ENCODE assay signal across 13 cellular contexts in the genomic region with DNA sequence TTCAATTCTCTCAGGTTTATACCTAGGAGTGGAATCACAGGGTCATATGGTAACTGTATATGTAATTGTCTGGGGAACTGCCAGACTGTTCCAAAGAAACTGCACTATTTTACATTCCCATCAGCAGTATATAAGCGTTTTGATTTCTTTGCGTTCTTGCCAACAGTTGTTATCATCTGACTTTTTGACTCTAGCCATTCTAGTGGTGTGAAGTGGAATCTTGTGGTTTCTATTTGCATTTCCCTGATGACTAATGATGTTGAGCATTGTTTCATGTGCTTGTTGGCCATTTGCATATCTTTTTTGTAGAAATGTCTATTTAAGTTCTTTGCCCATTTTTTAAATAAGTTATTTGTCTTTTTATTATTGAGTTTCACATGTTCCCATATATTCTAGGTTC. TPM values are rescaled to one million over a fixed set of nuclear protein-coding genes. Genes with fewer than 3 reads are reported as not detected.
DNase-seq lines count a peak whose midpoint lies in the region; ATAC-seq, FAIRE-seq and TF ChIP-seq lines count a peak whose summit lies in the region.
"Had no signal": no experiment of that assay in that cellular context is flagged by ENCODE, and none has a peak within 500 bp of the region (broad histone marks: within the 10 kb centered on the region; RNA-seq: fewer than 3 reads in every experiment).

No MANE protein-coding gene starts in this region.

- no peak for TF ChIP-seq POLR2A in H1 (IDR thresholded peaks at IDR 0.05; ENCODE audit: control extremely low read depth in 1 of 2, low read depth in 2 of 2, low read length in 2 of 2)

- no peaks in the 10 kb centered on the region for H3K9me3 ChIP-seq in H1 (ENCODE audit: insufficient read depth in 2 of 2, low read depth in 1 of 2, low read length in 1 of 2)
- H3K9me3 ChIP-seq in naive thymus-derived CD4-positive, alpha-beta T cell (ENCODE audit: control insufficient read depth in 2 of 3, low read length in 3 of 3), result no peaks in the 10 kb centered on the region

- no peak overlapping the region for H2BK12ac ChIP-seq in H1 (ENCODE audit: low read depth, low read length)

- H4K8ac ChIP-seq in H1 (ENCODE audit: extremely low read depth, insufficient read depth, low read length), result no peak overlapping the region

- H3K4ac ChIP-seq in H1 (replicated peaks; ENCODE audit: insufficient read length, low read depth, low read length), result no peak overlapping the region

- no peak for TF ChIP-seq CTCF in H1 (IDR thresholded peaks at IDR 0.05; ENCODE audit: control extremely low read depth in 1 of 3, insufficient read depth in 1 of 3, low read depth in 1 of 3, low read length in 3 of 3)

- H2BK120ac ChIP-seq in H1 (replicated peaks; ENCODE audit: low read depth, low read length), result no peak overlapping the region

- no peak overlapping the region for H2BK15ac ChIP-seq in H1 (ENCODE audit: low read length)

- no peaks in the 10 kb centered on the region for H3K27me3 Mint-ChIP-seq in stimulated activated memory B cell treated with anti-CD40 and anti-IgM and Interleukin-4, amounts not matched to agents 10 μg/mL and 1 μg/mL and 100 μg/mL, for 72 hours
- peaks cover 0 to 3% (median 0%) of the 10 kb centered on the region in 5 donors for H3K27me3 Mint-ChIP-seq in naive thymus-derived CD4-positive, alpha-beta T cell

- H2AFZ ChIP-seq in H1 (ENCODE audit: low read length), result no peak overlapping the region
- H2AFZ ChIP-seq: hepatocyte had no signal

- H2BK5ac ChIP-seq in H1 (ENCODE audit: low read depth, low read length), result no peak overlapping the region

- H3K4me3 ChIP-seq in H1 (ENCODE audit: extremely low read depth in 1 of 4, insufficient read depth in 2 of 4, low read depth in 3 of 4, low read length in 4 of 4), result no peak overlapping the region
- no peak overlapping the region for H3K4me3 ChIP-seq in naive thymus-derived CD4-positive, alpha-beta T cell (ENCODE audit: low read length)
- H3K4me3 ChIP-seq: hepatocyte had no signal

- H3K4me1 Mint-ChIP-seq in stimulated activated memory B cell treated with anti-CD40 and anti-IgM and Interleukin-4, amounts not matched to agents 10 μg/mL and 1 μg/mL and 100 μg/mL, for 72 hours, result peaks cover 4% of the 10 kb centered on the region
- H3K4me1 Mint-ChIP-seq in naive thymus-derived CD4-positive, alpha-beta T cell, result peaks cover 0 to 5% (median 0%) of the 10 kb centered on the region in 7 donors

- 0 out of 7 replicates have a peak, but pooled peaks cover 0 to 3% (median 0%) of the 10 kb centered on the region in 4 experiments for H3K4me1 ChIP-seq in H1 (replicated peaks in 1 of 4; ENCODE audit: control insufficient read depth in 3 of 4, insufficient read depth in 4 of 4, low read length in 3 of 4)
- H3K4me1 ChIP-seq in naive thymus-derived CD4-positive, alpha-beta T cell (ENCODE audit: control insufficient read depth in 2 of 2, insufficient read depth in 2 of 2, low read length in 2 of 2), result no peaks in the 10 kb centered on the region

- H2BK20ac ChIP-seq in H1 (ENCODE audit: low read length), result no peak overlapping the region

- TF ChIP-seq EP300 in H1 (IDR thresholded peaks at IDR 0.05; ENCODE audit: borderline replicate concordance in 1 of 2, low read depth in 2 of 2, low read length in 2 of 2), result no peak

- H3K18ac ChIP-seq in H1 (ENCODE audit: extremely low read depth, low read length), result no peak overlapping the region

- H3K9me3 Mint-ChIP-seq in stimulated activated memory B cell treated with anti-CD40 and anti-IgM and Interleukin-4, amounts not matched to agents 10 μg/mL and 1 μg/mL and 100 μg/mL, for 72 hours, result no peaks in the 10 kb centered on the region
- H3K9me3 Mint-ChIP-seq in naive thymus-derived CD4-positive, alpha-beta T cell, result peaks cover 0 to 4% (median 3%) of the 10 kb centered on the region in 11 donors

- H3K23me2 ChIP-seq in H1 (ENCODE audit: low read depth, low read length), result no peaks in the 10 kb centered on the region

- H4K5ac ChIP-seq in H1 (ENCODE audit: insufficient read length, low read depth, low read length), result no peak overlapping the region

- intact Hi-C loops in naive thymus-derived CD4-positive, alpha-beta T cell (cut with micrococcal nuclease), result no loop called here

- no peak overlapping the region for H3K9ac ChIP-seq in H1 (replicated peaks in 1 of 4; ENCODE audit: extremely low read depth in 1 of 4, low read depth in 3 of 4, low read length in 3 of 4)

- no peak overlapping the region for H4K91ac ChIP-seq in H1 (replicated peaks; ENCODE audit: insufficient read length, low read length)

- no peak overlapping the region for H3K27ac Mint-ChIP-seq in stimulated activated memory B cell treated with anti-CD40 and anti-IgM and Interleukin-4, amounts not matched to agents 10 μg/mL and 1 μg/mL and 100 μg/mL, for 72 hours
- no peak overlapping the region for H3K27ac Mint-ChIP-seq in naive thymus-derived CD4-positive, alpha-beta T cell

- TF ChIP-seq RAD21 in H1 (IDR thresholded peaks at IDR 0.05 in 1 of 2, conservative IDR thresholded peaks at IDR 0.05 in 1 of 2; ENCODE audit: low read depth in 2 of 2, low read length in 2 of 2), result no peak

- no peak overlapping the region for H3K56ac ChIP-seq in H1 (replicated peaks; ENCODE audit: insufficient read length, low read depth, low read length)

- FAIRE-seq in H1 (lab: Jason Lieb, UNC), result peak; percentile 48

- H3K27me3 ChIP-seq in H1 (replicated peaks in 1 of 4; ENCODE audit: control insufficient read depth in 3 of 4, extremely low read depth in 1 of 4, insufficient read depth in 3 of 4, low read length in 3 of 4), result no peaks in the 10 kb centered on the region
- no peaks in the 10 kb centered on the region for H3K27me3 ChIP-seq in naive thymus-derived CD4-positive, alpha-beta T cell (ENCODE audit: control insufficient read depth in 2 of 2, insufficient read depth in 2 of 2, low read length in 2 of 2)
- H3K27me3 ChIP-seq: hepatocyte had no signal

- H3K27ac ChIP-seq in H1 (ENCODE audit: low read depth, low read length), result no peak overlapping the region
- no peak overlapping the region for H3K27ac ChIP-seq in naive thymus-derived CD4-positive, alpha-beta T cell (ENCODE audit: low read depth, low read length)
- H3K27ac ChIP-seq: 22Rv1, hepatocyte, VCaP had no signal

- no peaks in the 10 kb centered on the region for H3K79me1 ChIP-seq in H1 (ENCODE audit: low read depth, low read length)

- DNase-seq in DMS 273 (lab: John Stamatoyannopoulos, UW; ENCODE audit: unreplicated experiment), result peak; percentile 21
- no peak for DNase-seq in DMS 273 treated with DMSO at 0.1 percent for 48 hours (lab: John Stamatoyannopoulos, UW)
- DNase-seq in NCI-H526 treated with DMSO at 0.1 percent for 48 hours (lab: John Stamatoyannopoulos, UW), result peak; percentile 25
- DNase-seq in H1 (ENCODE audit: low read depth in 1 of 2, low spot score in 2 of 2), result no peak
- DNase-seq in non-pigmented ciliary epithelial cell (ENCODE audit: low read depth), result peak; percentile 86
- no peak for DNase-seq in activated gamma-delta T cell treated with Interleukin-2 at 50 U/mL for 16 hours
- DNase-seq in naive thymus-derived CD4-positive, alpha-beta T cell, result no peak
- DNase-seq: DND-41, PC-3 had no signal

- H3K36me3 Mint-ChIP-seq in stimulated activated memory B cell treated with anti-CD40 and anti-IgM and Interleukin-4, amounts not matched to agents 10 μg/mL and 1 μg/mL and 100 μg/mL, for 72 hours, result peaks cover 7% of the 10 kb centered on the region
- peaks cover 4 to 18% (median 5%) of the 10 kb centered on the region in 5 donors for H3K36me3 Mint-ChIP-seq in naive thymus-derived CD4-positive, alpha-beta T cell

- no peaks in the 10 kb centered on the region; a peak in 1 of 8 replicates for H3K36me3 ChIP-seq in H1 (ENCODE audit: control insufficient read depth in 2 of 4, insufficient read depth in 4 of 4, low read length in 3 of 4)
- H3K36me3 ChIP-seq in naive thymus-derived CD4-positive, alpha-beta T cell (ENCODE audit: control insufficient read depth in 2 of 3, insufficient read depth in 3 of 3, low read length in 3 of 3), result no peaks in the 10 kb centered on the region

- H3K14ac ChIP-seq in H1 (ENCODE audit: insufficient read length), result no peak overlapping the region

- POLR2A ChIA-PET in H1 (lab: Charles Lee; ENCODE audit: partially characterized antibody), result no interaction called here
- POLR2A ChIA-PET in naive thymus-derived CD4-positive, alpha-beta T cell (lab: Charles Lee), result no interaction called here

- ATAC-seq in stimulated activated memory B cell treated with anti-CD40 and anti-IgM and Interleukin-4, amounts not matched to agents 10 μg/mL and 1 μg/mL and 100 μg/mL, for 72 hours, result no peak
- ATAC-seq in naive thymus-derived CD4-positive, alpha-beta T cell, result no peak
- ATAC-seq: PC-3 had no signal

- WGBS in H1 (ENCODE audit: extremely low coverage in 1 of 2, insufficient coverage in 1 of 2, insufficient read length in 1 of 2, insufficient replicate concordance in 2 of 2, low coverage in 1 of 2, low lambda C conversion rate in 2 of 2, missing lambda C conversion rate in 1 of 2), 2 experiments, result 77% methylated on average over 2 of the region's 2 CpGs; no CpG with 5 or more reads in 1 of the 2 experiments

- no peak overlapping the region for H3K4me3 Mint-ChIP-seq in stimulated activated memory B cell treated with anti-CD40 and anti-IgM and Interleukin-4, amounts not matched to agents 10 μg/mL and 1 μg/mL and 100 μg/mL, for 72 hours
- no peak overlapping the region for H3K4me3 Mint-ChIP-seq in naive thymus-derived CD4-positive, alpha-beta T cell

- no peaks in the 10 kb centered on the region for H4K20me1 ChIP-seq in H1 (replicated peaks in 1 of 2; ENCODE audit: control insufficient read depth in 1 of 2, insufficient read depth in 2 of 2, low read length in 2 of 2)

- H2AK5ac ChIP-seq in H1 (ENCODE audit: low read depth, low read length), result no peak overlapping the region

- CTCF ChIA-PET in H1 (lab: Charles Lee; ENCODE audit: partially characterized antibody), result no interaction called here
- CTCF ChIA-PET in naive thymus-derived CD4-positive, alpha-beta T cell (lab: Charles Lee), result no interaction called here

- no peak overlapping the region for H3K23ac ChIP-seq in H1 (ENCODE audit: insufficient read length)

- H3K4me2 ChIP-seq in H1 (ENCODE audit: insufficient read depth in 1 of 2, low read depth in 2 of 2, low read length in 2 of 2), result no peak overlapping the region
- H3K4me2 ChIP-seq: hepatocyte had no signal

- no peaks in the 10 kb centered on the region for H3K79me2 ChIP-seq in H1 (ENCODE audit: control insufficient read depth in 1 of 2, insufficient read depth in 2 of 2, low read length in 2 of 2)
- H3K79me2 ChIP-seq: hepatocyte had no signal

RNA-seq across cellular contexts. Expression of a gene that starts 44.3 kb away (rescaled TPM):
- 43.4 and 44.3 TPM in 2 replicates for total RNA-seq in H1 (2021; fragmentation: NEBNext Ultra II Directional; extraction: Animal tissue kit (Norgen Biotek cat#: 25700))
- 15.6 and 22.5 TPM in 2 replicates for polyA plus RNA-seq in H1 (2011; rRNA removed)
- polyA plus RNA-seq in H1 (2011; cell fraction: cytosol; rRNA removed), result 15.0 TPM
- polyA plus RNA-seq in H1 (2011; cell fraction: nucleus; rRNA removed), result 29.6 TPM
- 16.6 to 21.1 TPM (median 18.3 TPM) in 4 replicates for polyA plus RNA-seq in H1 (2012, experiment 1 of 2)
- 1.9 TPM for polyA plus RNA-seq in H1 (2012, experiment 2 of 2)
- polyA plus RNA-seq in H1 (2013, experiment 1 of 2), result 34.4 TPM
- 29.4 TPM for polyA plus RNA-seq in H1 (2013, experiment 2 of 2)
- polyA minus RNA-seq in H1 (2011; rRNA and poly(A)+ RNA removed), result 37.0 and 42.9 TPM in 2 replicates
- polyA minus RNA-seq in H1 (2011; cell fraction: cytosol; rRNA and poly(A)+ RNA removed), result 26.3 TPM
- polyA minus RNA-seq in H1 (2011; cell fraction: nucleus; rRNA and poly(A)+ RNA removed), result 40.8 TPM
- total RNA-seq in naive thymus-derived CD4-positive, alpha-beta T cell, result 100 to 1,000 TPM; 129 to 181 (median 152) TPM
- 100 to 1,000 TPM; 165 to 249 TPM for polyA plus RNA-seq in naive thymus-derived CD4-positive, alpha-beta T cell

Comparison
In these comparisons a context has a peak if more than half of its experiments do, and no peak if none do; other contexts are left out.
1. DNase-seq: peak in DMS 273 (single experiment), NCI-H526 treated with DMSO at 0.1 percent for 48 hours (single experiment) and non-pigmented ciliary epithelial cell (single experiment); none in DMS 273 treated with DMSO at 0.1 percent for 48 hours (single experiment), H1 (0 of 2), activated gamma-delta T cell treated with Interleukin-2 at 50 U/mL for 16 hours (single experiment) and naive thymus-derived CD4-positive, alpha-beta T cell (0 of 9).